In the genomic region with DNA sequence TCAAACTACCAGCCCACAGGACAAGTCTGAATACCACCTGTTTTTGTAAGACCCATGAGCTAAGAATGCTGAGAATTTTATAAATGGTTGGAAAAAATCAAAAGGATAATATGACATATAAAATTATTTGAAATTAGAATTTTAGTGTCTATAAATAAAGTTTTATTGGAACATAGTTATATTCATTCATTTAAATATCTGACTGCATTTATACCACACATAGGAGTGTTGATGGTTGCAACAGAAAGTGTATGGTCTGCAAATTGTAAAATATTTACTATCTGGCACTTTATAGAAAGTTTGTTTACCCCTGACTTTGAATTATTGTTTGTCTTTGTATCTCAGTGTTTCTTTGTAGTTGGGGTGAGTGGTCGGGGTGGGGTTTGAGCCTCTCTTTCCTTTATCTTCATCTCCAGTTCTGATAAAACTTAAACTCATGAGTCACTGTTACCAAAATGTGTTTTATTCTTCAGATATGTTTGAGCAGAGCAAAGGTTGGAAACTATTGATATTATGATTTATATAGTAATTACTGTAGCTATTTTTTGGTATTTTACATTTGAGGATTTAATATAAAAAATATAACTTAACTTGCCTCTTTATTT, we compare ENCODE assay signal across 26 cellular contexts.
"Had no signal": no experiment of that assay in that cellular context is flagged by ENCODE, and none has a peak within 500 bp of the region (broad histone marks: within the 10 kb centered on the region; RNA-seq: fewer than 3 reads in every experiment).

No MANE protein-coding gene starts in this region.

- ATAC-seq: activated CD4-positive, CD25-positive, alpha-beta regulatory T cell treated with anti-CD3 and anti-CD28 coated beads, Interleukin-2, amount 50 U/mL, for 24 hours; activated CD8-positive, alpha-beta memory T cell treated with anti-CD3 and anti-CD28 coated beads, Interleukin-2, amount 10 ng/mL, durations not matched to agents 7 days and 5 days; SK-N-SH treated with all-trans-retinoic acid at 6 μM for 48 hours had no signal

- H3K27me3 Mint-ChIP-seq: activated CD8-positive, alpha-beta memory T cell treated with anti-CD3 and anti-CD28 coated beads, Interleukin-2, amount 10 ng/mL, durations not matched to agents 7 days and 5 days; activated naive CD8-positive, alpha-beta T cell treated with anti-CD3 and anti-CD28 coated beads for 36 hours; activated T-cell treated with anti-CD3 and anti-CD28 coated beads, Interleukin-2, amount 50 U/mL, for 24 hours had no signal

- H3K27me3 ChIP-seq: MG63, SJSA1 had no signal

- DNase-seq: activated CD4-positive, alpha-beta T cell treated with anti-CD3 and anti-CD28 coated beads for 4 hours; activated CD8-positive, alpha-beta memory T cell treated with anti-CD3 and anti-CD28 coated beads, Interleukin-2, amount 10 ng/mL, durations not matched to agents 7 days and 5 days; activated effector memory CD4-positive, alpha-beta T cell treated with Interleukin-2 at 50 U/mL for 16 hours; activated naive CD4-positive, alpha-beta T cell treated with Interleukin-2 at 50 U/mL for 16 hours; activated naive CD8-positive, alpha-beta T cell treated with anti-CD3 and anti-CD28 coated beads for 36 hours; activated T-cell treated with anti-CD3 and anti-CD28 coated beads, Interleukin-2, amount 50 U/mL, for 24 hours; cerebellar nuclear complex; MG63; MV-4-11; NCI-H1092 treated with DMSO at 0.1 percent for 48 hours; NCI-H1417 treated with DMSO at 0.1 percent for 48 hours; NCI-H1694 treated with DMSO at 0.1 percent for 48 hours; NCI-H2029 treated with DMSO at 0.1 percent for 48 hours; NCI-H510A treated with DMSO at 0.1 percent for 48 hours; NCI-H69; NK-92 treated with Interleukin-12 subunit alpha and Interleukin-12 subunit beta, amount 100 ng/mL, for 24 hours; SHP77; SW 1271; T-helper 9 cell; WERI-Rb-1 had no signal

- H3K4me3 ChIP-seq: MG63, SJSA1 had no signal

- H3K9me3 ChIP-seq: MG63, SJSA1 had no signal

- H3K9me3 Mint-ChIP-seq: activated T-cell treated with anti-CD3 and anti-CD28 coated beads, Interleukin-2, amount 50 U/mL, for 24 hours; activated T-helper 1 cell treated with anti-CD3 and anti-CD28 coated beads, Interleukin-12 subunit alpha, Interleukin-12 subunit beta, Interleukin-2, Interleukin-4 antibody, amounts not matched to agents 30 ng/mL and 10 ng/mL and 1 ng/mL, durations not matched to agents 14 hours and 24 hours and 36 hours; T-helper 1 cell treated with Interleukin-12 subunit alpha and Interleukin-12 subunit beta and Interleukin-4 antibody, amounts not matched to agents 30 μg/mL and 1 μg/mL, for 36 hours had no signal

- H3K27ac Mint-ChIP-seq: activated CD8-positive, alpha-beta memory T cell treated with anti-CD3 and anti-CD28 coated beads, Interleukin-2, amount 10 ng/mL, durations not matched to agents 7 days and 5 days; activated naive CD8-positive, alpha-beta T cell treated with anti-CD3 and anti-CD28 coated beads for 36 hours; activated T-cell treated with anti-CD3 and anti-CD28 coated beads, Interleukin-2, amount 50 U/mL, for 24 hours; activated T-helper 1 cell treated with anti-CD3 and anti-CD28 coated beads, Interleukin-12 subunit alpha, Interleukin-12 subunit beta, Interleukin-2, Interleukin-4 antibody, amounts not matched to agents 30 ng/mL and 10 ng/mL and 1 ng/mL, durations not matched to agents 14 hours and 24 hours and 36 hours; T-helper 1 cell treated with Interleukin-12 subunit alpha and Interleukin-12 subunit beta and Interleukin-4 antibody, amounts not matched to agents 30 μg/mL and 1 μg/mL, for 36 hours had no signal

- H3K36me3 ChIP-seq: MG63 had no signal

- H3K4me3 Mint-ChIP-seq: activated CD8-positive, alpha-beta memory T cell treated with anti-CD3 and anti-CD28 coated beads, Interleukin-2, amount 10 ng/mL, durations not matched to agents 7 days and 5 days; activated naive CD8-positive, alpha-beta T cell treated with anti-CD3 and anti-CD28 coated beads for 36 hours; activated T-cell treated with anti-CD3 and anti-CD28 coated beads, Interleukin-2, amount 50 U/mL, for 24 hours; activated T-helper 1 cell treated with anti-CD3 and anti-CD28 coated beads, Interleukin-12 subunit alpha, Interleukin-12 subunit beta, Interleukin-2, Interleukin-4 antibody, amounts not matched to agents 30 ng/mL and 10 ng/mL and 1 ng/mL, durations not matched to agents 14 hours and 24 hours and 36 hours; T-helper 1 cell treated with Interleukin-12 subunit alpha and Interleukin-12 subunit beta and Interleukin-4 antibody, amounts not matched to agents 30 μg/mL and 1 μg/mL, for 36 hours had no signal

- H3K27ac ChIP-seq: SJSA1, WERI-Rb-1 had no signal

- FAIRE-seq: RCC 7860 had no signal

- H3K4me1 ChIP-seq: SJSA1 had no signal
